In the genomic region with DNA sequence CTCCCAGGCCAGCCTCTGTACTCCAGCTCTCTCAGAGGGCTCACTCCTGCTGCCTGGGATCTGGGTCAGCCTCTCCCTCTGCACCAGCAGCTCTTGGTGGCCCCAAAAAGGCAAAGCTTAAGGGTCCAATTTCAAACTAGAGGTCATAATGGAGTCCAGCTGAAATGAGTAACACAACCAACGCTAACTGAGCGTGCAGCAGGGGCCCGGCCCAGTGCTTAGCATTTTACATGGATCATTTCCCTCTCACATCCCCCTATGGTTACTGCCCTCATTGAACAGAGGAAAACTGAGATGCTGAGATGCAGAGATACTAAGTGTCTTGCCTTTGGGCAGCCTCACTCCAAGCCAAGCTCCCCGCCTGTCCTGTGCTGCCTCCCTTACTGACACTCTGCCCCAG, we compare ENCODE assay signal across 28 cellular contexts. TPM values are rescaled to one million over a fixed set of nuclear protein-coding genes. Genes with fewer than 3 reads are reported as not detected.
A peak's percentile ranks its signal among the peaks of the same experiment; 100 is the strongest.
DNase-seq lines count a peak whose midpoint lies in the region; ATAC-seq lines count a peak whose summit lies in the region.
"Had no signal": no experiment of that assay in that cellular context is flagged by ENCODE, and none has a peak within 500 bp of the region (broad histone marks: within the 10 kb centered on the region; RNA-seq: fewer than 3 reads in every experiment).

No MANE protein-coding gene starts in this region.

- no peak overlapping the region for H3K23ac ChIP-seq in trophoblast cell (ENCODE audit: low read length)

- H3K4me1 ChIP-seq in GM23248 (ENCODE audit: insufficient read depth) (peaks cover 19% of the 10 kb centered on the region), adipocyte (ENCODE audit: control insufficient read depth, insufficient read depth, low read length) (peaks cover 19% of the 10 kb centered on the region), trophoblast cell (ENCODE audit: control insufficient read depth in 1 of 2, insufficient read depth in 2 of 2, low read length in 2 of 2) (peaks cover 3 to 6% of the 10 kb centered on the region in 2 experiments)
- H3K4me1 ChIP-seq: breast epithelium had no signal

- no peaks in the 10 kb centered on the region for H3K9me3 ChIP-seq in GM23248 (ENCODE audit: low read depth)
- no peaks in the 10 kb centered on the region for H3K9me3 ChIP-seq in adipocyte (ENCODE audit: control insufficient read depth, low read length)
- H3K9me3 ChIP-seq in trophoblast cell (ENCODE audit: insufficient read depth, low read depth, low read length) = peaks cover 3% of the 10 kb centered on the region
- H3K9me3 ChIP-seq: BLaER1, breast epithelium, neutrophil, suprapubic skin had no signal

- DNase-seq in GM23248 (no peak), adipocyte (ENCODE audit: low read depth) (peak; percentile 60), trophoblast cell (no peak), RPMI8226 (no peak)
- no peak for DNase-seq in activated CD8-positive, alpha-beta memory T cell treated with anti-CD3 and anti-CD28 coated beads for 24 hours
- DNase-seq: activated CD4-positive, alpha-beta memory T cell treated with anti-CD3 and anti-CD28 coated beads, Interleukin-2, amount 10 ng/mL, durations not matched to agents 7 days and 5 days; activated CD4-positive, alpha-beta T cell treated with anti-CD3 and anti-CD28 coated beads for 1 hour; activated CD8-positive, alpha-beta memory T cell treated with anti-CD3 and anti-CD28 coated beads, Interleukin-2, amount 50 U/mL, for 48 hours; activated naive CD4-positive, alpha-beta T cell treated with anti-CD3 and anti-CD28 coated beads for 36 hours; effector CD4-positive, alpha-beta T cell; H9; immature natural killer cell; left colon; mesendoderm; NCI-H1417; NCI-H2081; NCI-H2227 treated with DMSO at 0.1 percent for 48 hours; NCI-H526; OCI-M1; SHP77; stimulated activated naive B cell treated with anti-CD40 and anti-IgM and Interleukin-4, amounts not matched to agents 10 μg/mL and 1 μg/mL and 100 μg/mL, for 72 hours had no signal

- H2AK5ac ChIP-seq in trophoblast cell (ENCODE audit: low read length) = no peak overlapping the region

- H3K4me2 ChIP-seq in GM23248 (ENCODE audit: unreplicated experiment) (no peak overlapping the region), trophoblast cell (ENCODE audit: low read length) (no peak overlapping the region)
- H3K4me2 ChIP-seq: BLaER1 had no signal

- H2BK5ac ChIP-seq in trophoblast cell (ENCODE audit: low read depth, low read length, poor library complexity) = no peak overlapping the region

- H4K12ac ChIP-seq in trophoblast cell (ENCODE audit: low read depth, low read length) = no peak overlapping the region

- no peaks in the 10 kb centered on the region for H3K9me2 ChIP-seq in GM23248 (ENCODE audit: insufficient read depth)

- H3K79me1 ChIP-seq in trophoblast cell (ENCODE audit: low read length) = peaks cover 2% of the 10 kb centered on the region

- H2BK12ac ChIP-seq in trophoblast cell (ENCODE audit: low read length) = no peak overlapping the region

- H4K8ac ChIP-seq in trophoblast cell (ENCODE audit: low read depth, low read length) = no peak overlapping the region

- in situ Hi-C loops in GM23248 (cut with MboI) = loop anchor here (25.0 kb wide), 1 partner anchor 374 kb away; no protein-coding TSS in a partner anchor

- no peak overlapping the region for H2BK120ac ChIP-seq in trophoblast cell (ENCODE audit: insufficient read depth, low read length, poor library complexity)

- no peak overlapping the region for H4K91ac ChIP-seq in trophoblast cell (ENCODE audit: low read depth, low read length)

- no peaks in the 10 kb centered on the region for H4K20me1 ChIP-seq in GM23248 (ENCODE audit: insufficient read depth)
- H4K20me1 ChIP-seq: BLaER1 had no signal

- no peak overlapping the region for H3K18ac ChIP-seq in trophoblast cell (ENCODE audit: low read length)

- H3K79me2 ChIP-seq in GM23248 (ENCODE audit: insufficient read depth) (no peaks in the 10 kb centered on the region), trophoblast cell (ENCODE audit: control insufficient read depth, insufficient read depth, low read length, poor library complexity) (no peaks in the 10 kb centered on the region)

- H3K36me3 ChIP-seq in GM23248 (ENCODE audit: low read depth) (no peaks in the 10 kb centered on the region; the same call in 1 of the 2 replicates), adipocyte (ENCODE audit: control insufficient read depth, insufficient read depth, low read length, severe bottlenecking) (peaks cover 17% of the 10 kb centered on the region), trophoblast cell (ENCODE audit: control insufficient read depth in 1 of 2, insufficient read depth in 2 of 2, low read length in 2 of 2) (peaks cover 21 to 26% of the 10 kb centered on the region in 2 experiments)
- H3K36me3 ChIP-seq: breast epithelium had no signal

- H2AFZ ChIP-seq in GM23248 = no peak overlapping the region
- no peak overlapping the region for H2AFZ ChIP-seq in trophoblast cell (ENCODE audit: insufficient read depth, low read length, poor library complexity)

- H3K27me3 ChIP-seq in GM23248 (replicated peaks; ENCODE audit: insufficient read depth) (no peaks in the 10 kb centered on the region), adipocyte (replicated peaks; ENCODE audit: control insufficient read depth, insufficient read depth, low read length) (no peaks in the 10 kb centered on the region), layer of hippocampus (ENCODE audit: control insufficient read depth, insufficient read depth, low read length) (no peaks in the 10 kb centered on the region), trophoblast cell (ENCODE audit: insufficient read depth, low read length) (no peaks in the 10 kb centered on the region)
- H3K27me3 ChIP-seq: BLaER1, breast epithelium, neutrophil, suprapubic skin had no signal

- H3K27ac ChIP-seq in GM23248 (peak overlapping the region; percentile 85), layer of hippocampus (ENCODE audit: low read depth, low read length) (peak overlapping the region; percentile 83), trophoblast cell (ENCODE audit: low read depth, low read length) (no peak overlapping the region)
- H3K27ac ChIP-seq: BLaER1, HL-60, neutrophil, suprapubic skin had no signal

- ATAC-seq in GM19397 (IDR thresholded peaks at IDR 0.05; ENCODE audit: unreplicated experiment) = no peak
- ATAC-seq: stimulated activated naive B cell treated with anti-CD40 and anti-IgM and Interleukin-4, amounts not matched to agents 10 μg/mL and 1 μg/mL and 100 μg/mL, for 72 hours had no signal

- H3K14ac ChIP-seq in trophoblast cell (ENCODE audit: low read length) = no peak overlapping the region

- peak overlapping the region; percentile 10; the same call in 1 of the 2 replicates for H3K9ac ChIP-seq in GM23248
- H3K9ac ChIP-seq in adipocyte (ENCODE audit: low read length) = no peak overlapping the region
- no peak overlapping the region for H3K9ac ChIP-seq in trophoblast cell (ENCODE audit: low read length)
- H3K9ac ChIP-seq: BLaER1 had no signal

- H3K4me3 ChIP-seq in GM23248 = no peak overlapping the region
- H3K4me3 ChIP-seq in adipocyte (ENCODE audit: low read length) = no peak overlapping the region
- peak overlapping the region; percentile 27 for H3K4me3 ChIP-seq in trophoblast cell (ENCODE audit: low read depth, low read length)
- H3K4me3 ChIP-seq: BLaER1, breast epithelium, suprapubic skin had no signal

- WGBS in GM23248 (ENCODE audit: low coverage in 1 of 2, low lambda C conversion rate in 2 of 2, missing lambda C conversion rate in 2 of 2), 2 experiments = 85 to 90% methylated on average over 4 of the region's 4 CpGs
- WGBS in trophoblast cell (ENCODE audit: extremely low coverage, insufficient coverage, insufficient read length) = no CpG with 5 or more reads among the region's 4 CpGs

- peaks cover 29% of the 10 kb centered on the region for H3F3A ChIP-seq in GM23248 (ENCODE audit: insufficient read depth)

- H3K4ac ChIP-seq in trophoblast cell (ENCODE audit: low read depth, low read length) = no peak overlapping the region

RNA-seq across cellular contexts. Expression of gene VAC14, which starts 39.3 kb away (rescaled TPM):
- total RNA-seq in GM23248 (2014; rRNA removed; shearing (Covaris generic)) = 32.4 and 38.7 TPM in 2 replicates
- polyA plus RNA-seq in GM23248 (2016; fragmentation: Nextera tagmentation; extraction: Ambion mirVana) = 25.8 and 27.1 TPM in 2 replicates
- polyA plus RNA-seq in trophoblast cell (2013) = 20.7 and 22.3 TPM in 2 replicates
